11 cellular contexts compared by ENCODE assay signal in the genomic region with DNA sequence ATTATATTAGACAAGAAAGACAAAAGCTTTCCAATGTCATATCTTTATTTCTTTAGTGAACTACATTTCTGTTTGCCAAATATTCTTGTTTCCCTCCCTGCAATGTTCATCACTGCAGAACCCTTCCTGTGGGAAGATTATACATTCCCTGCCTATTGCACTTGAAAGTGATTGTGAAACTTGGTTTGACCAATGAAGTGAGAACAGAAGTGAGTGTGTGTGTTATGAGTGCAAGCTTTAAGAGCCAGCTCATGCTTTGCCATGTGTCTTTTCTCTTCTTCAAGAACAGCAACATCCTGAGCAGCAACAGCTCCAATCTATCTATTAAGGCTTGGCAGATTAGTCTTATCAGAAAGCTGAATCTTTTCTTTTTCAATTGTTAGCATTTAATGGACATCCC. TPM values are rescaled to one million over a fixed set of nuclear protein-coding genes. Genes with fewer than 3 reads are reported as not detected.
DNase-seq lines count a peak whose midpoint lies in the region; ATAC-seq and TF ChIP-seq lines count a peak whose summit lies in the region.
"Had no signal": no experiment of that assay in that cellular context is flagged by ENCODE, and none has a peak within 500 bp of the region (broad histone marks: within the 10 kb centered on the region; RNA-seq: fewer than 3 reads in every experiment).

No MANE protein-coding gene starts in this region.

- H3K9me3 ChIP-seq in lower lobe of right lung (no peaks in the 10 kb centered on the region), spleen (peaks cover 0 to 8% (median 0%) of the 10 kb centered on the region in 8 donors)

- intact Hi-C loops in lower lobe of right lung (cut with DNase I) (no loop called here), spleen (cut with DNase I; ENCODE audit: low total_unique reads) (no loop called here)

- H3K27me3 ChIP-seq in lower lobe of right lung (ENCODE audit: low read depth) (no peaks in the 10 kb centered on the region), spleen (replicated peaks in 1 of 7) (no peaks in the 10 kb centered on the region), brain microvascular endothelial cell (replicated peaks) (no peaks in the 10 kb centered on the region)

- TF ChIP-seq CTCF in lower lobe of right lung (IDR thresholded peaks at IDR 0.05), result no peak
- no peak for TF ChIP-seq CTCF in spleen (IDR thresholded peaks at IDR 0.05 in 8 of 11, conservative IDR thresholded peaks at IDR 0.05 in 3 of 11)
- no peak for TF ChIP-seq CTCF in brain microvascular endothelial cell (IDR thresholded peaks at IDR 0.05; ENCODE audit: low read depth, low read length, missing control alignments)

- DNase-seq in HT1080 (ENCODE audit: low read depth), result peak; percentile 3
- DNase-seq in lower lobe of right lung, result no peak
- DNase-seq in spleen, result no peak
- no peak for DNase-seq in NOMO-1 treated with DMSO at 0.1 percent for 48 hours (lab: John Stamatoyannopoulos, UW; ENCODE audit: unreplicated experiment)
- no peak for DNase-seq in retina
- DNase-seq in brain microvascular endothelial cell, result no peak
- DNase-seq: activated CD8-positive, alpha-beta T cell treated with anti-CD3 and anti-CD28 coated beads, Interleukin-2, amount 10 ng/mL, durations not matched to agents 7 days and 5 days; aorta; SHP77 had no signal

- H3K4me1 ChIP-seq in lower lobe of right lung, result no peaks in the 10 kb centered on the region
- no peaks in the 10 kb centered on the region for H3K4me1 ChIP-seq in spleen

- in situ Hi-C loops in brain microvascular endothelial cell (cut with HindIII; ENCODE audit: low pct_ligation_motif_present, low sequenced_read_pairs), result no loop called here

- ATAC-seq in GM18858 (IDR thresholded peaks at IDR 0.05; ENCODE audit: unreplicated experiment) (peak; percentile 60), HG02610 (IDR thresholded peaks at IDR 0.05; ENCODE audit: unreplicated experiment) (peak; percentile 70), lower lobe of right lung (peak; percentile 21 to 63)
- ATAC-seq: activated CD8-positive, alpha-beta T cell treated with anti-CD3 and anti-CD28 coated beads, Interleukin-2, amount 10 ng/mL, durations not matched to agents 7 days and 5 days had no signal

- no peak overlapping the region for H3K4me3 ChIP-seq in lower lobe of right lung
- no peak overlapping the region for H3K4me3 ChIP-seq in spleen
- H3K4me3 ChIP-seq in brain microvascular endothelial cell (ENCODE audit: low read depth, low read length), result no peak overlapping the region

- no peak overlapping the region for H3K27ac ChIP-seq in lower lobe of right lung
- no peak overlapping the region for H3K27ac ChIP-seq in spleen
- no peak overlapping the region for H3K27ac ChIP-seq in brain microvascular endothelial cell

- H3K36me3 ChIP-seq in lower lobe of right lung (no peaks in the 10 kb centered on the region), spleen (no peaks in the 10 kb centered on the region), brain microvascular endothelial cell (replicated peaks) (no peaks in the 10 kb centered on the region)

- TF ChIP-seq POLR2A in spleen (IDR thresholded peaks at IDR 0.05), result no peak

RNA-seq across cellular contexts. Expression of gene UBE2E3, which starts 42.0 kb away (rescaled TPM):
- total RNA-seq in HT1080 (2014; rRNA removed; shearing (Covaris generic)), result 156 and 183 TPM in 2 replicates
- polyA plus RNA-seq in HT1080 (2015; cell fraction: cytosol; rRNA removed), result 152 and 168 TPM in 2 replicates
- 54.4 and 76.0 TPM in 2 replicates for polyA plus RNA-seq in HT1080 (2015; cell fraction: nucleus; rRNA removed)
- total RNA-seq in lower lobe of right lung (39.7 TPM), spleen (10 to 100 TPM; 29.9 to 66.5 (median 49.9) TPM)
- polyA plus RNA-seq in spleen, result 10 to 100 TPM; 36.5 to 49.5 (median 46.7) TPM
